Comparison of ENCODE assay signal across 1 cellular context in genomic region chr7:2663121-2663886, GRCh38.
TF ChIP-seq lines count a peak whose summit lies in the region.

No MANE protein-coding gene starts in this region.

TF ChIP-seq in SK-N-SH treated with all-trans-retinoic acid at 6 μM for 48 hours, 23 proteins besides CTCF, POLR2A, EP300 and RAD21 (continued from another document):
- no peak for TF ChIP-seq CREB5 (CRISPR knock-in tag; IDR thresholded peaks at IDR 0.05; ENCODE audit: low read depth)
- TF ChIP-seq, protein P1, sequence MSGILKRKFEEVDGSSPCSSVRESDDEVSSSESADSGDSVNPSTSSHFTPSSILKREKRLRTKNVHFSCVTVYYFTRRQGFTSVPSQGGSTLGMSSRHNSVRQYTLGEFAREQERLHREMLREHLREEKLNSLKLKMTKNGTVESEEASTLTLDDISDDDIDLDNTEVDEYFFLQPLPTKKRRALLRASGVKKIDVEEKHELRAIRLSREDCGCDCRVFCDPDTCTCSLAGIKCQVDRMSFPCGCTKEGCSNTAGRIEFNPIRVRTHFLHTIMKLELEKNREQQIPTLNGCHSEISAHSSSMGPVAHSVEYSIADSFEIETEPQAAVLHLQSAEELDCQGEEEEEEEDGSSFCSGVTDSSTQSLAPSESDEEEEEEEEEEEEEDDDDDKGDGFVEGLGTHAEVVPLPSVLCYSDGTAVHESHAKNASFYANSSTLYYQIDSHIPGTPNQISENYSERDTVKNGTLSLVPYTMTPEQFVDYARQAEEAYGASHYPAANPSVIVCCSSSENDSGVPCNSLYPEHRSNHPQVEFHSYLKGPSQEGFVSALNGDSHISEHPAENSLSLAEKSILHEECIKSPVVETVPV (CRISPR knock-in tag; IDR thresholded peaks at IDR 0.05) = no peak
- no peak for TF ChIP-seq RARB (CRISPR knock-in tag; IDR thresholded peaks at IDR 0.05)
- TF ChIP-seq OSR1 (CRISPR knock-in tag; IDR thresholded peaks at IDR 0.05) = no peak
- no peak for TF ChIP-seq ZC3H10 (CRISPR knock-in tag; IDR thresholded peaks at IDR 0.05)
- TF ChIP-seq BACH2 (CRISPR knock-in tag; IDR thresholded peaks at IDR 0.05; ENCODE audit: borderline replicate concordance) = no peak
- TF ChIP-seq ZNF70 (CRISPR knock-in tag; IDR thresholded peaks at IDR 0.05) = no peak
TF ChIP-seq in SK-N-SH treated with all-trans-retinoic acid at 6 μM for 48 hours: peak in this region for 0.
